Comparison of ENCODE assay signal across 31 cellular contexts in genomic region chr11:100473390-100473740, GRCh38.
"Had no signal": no experiment of that assay in that cellular context is flagged by ENCODE, and none has a peak within 500 bp of the region (broad histone marks: within the 10 kb centered on the region; RNA-seq: fewer than 3 reads in every experiment).

No MANE protein-coding gene starts in this region.

- H3K27ac ChIP-seq: adrenal gland, ascending aorta, body of pancreas, brain microvascular endothelial cell, breast epithelium, cardiac muscle cell had no signal

- DNase-seq: activated effector memory CD4-positive, alpha-beta T cell treated with anti-CD3 and anti-CD28 coated beads, Interleukin-2, amount 50 U/mL, for 16 hours; activated effector memory CD4-positive, alpha-beta T cell treated with Interleukin-2 at 50 U/mL for 16 hours; activated gamma-delta T cell; activated gamma-delta T cell treated with Interleukin-2 at 50 U/mL for 16 hours; activated naive CD4-positive, alpha-beta T cell; activated naive CD4-positive, alpha-beta T cell treated with anti-CD3 and anti-CD28 coated beads for 36 hours; activated naive CD4-positive, alpha-beta T cell treated with anti-CD3 and anti-CD28 coated beads, Interleukin-2, amount 10 ng/mL, durations not matched to agents 7 days and 5 days; activated naive CD4-positive, alpha-beta T cell treated with anti-CD3 and anti-CD28 coated beads, Interleukin-2, amount 50 U/mL, for 16 hours; activated naive CD4-positive, alpha-beta T cell treated with Interleukin-2 at 50 U/mL for 16 hours; activated naive CD8-positive, alpha-beta T cell treated with anti-CD3 and anti-CD28 coated beads for 36 hours; activated naive CD8-positive, alpha-beta T cell treated with anti-CD3 and anti-CD28 coated beads, Interleukin-2, amount 10 ng/mL, durations not matched to agents 7 days and 5 days; activated naive CD8-positive, alpha-beta T cell treated with anti-CD3 and anti-CD28 coated beads, Interleukin-2, amount 50 U/mL, for 24 hours; activated T-cell treated with anti-CD3 and anti-CD28 coated beads, Interleukin-2, amount 50 U/mL, for 24 hours; activated T-cell treated with anti-CD3 and anti-CD28 coated beads, Interleukin-2, amount 50 U/mL, for 4 hours; activated T-cell treated with anti-CD3 and anti-CD28 coated beads, Interleukin-2, amount 50 U/mL, for 48 hours; activated T-cell treated with anti-CD3 and anti-CD28 coated beads, Interleukin-2, amount 50 U/mL, for 72 hours; adrenal gland; amniotic stem cell; amygdala; anterior cingulate cortex; aorta; body of pancreas; brain microvascular endothelial cell; caudate nucleus; central memory CD4-positive, alpha-beta T cell; cerebellar nuclear complex had no signal

- H3K27me3 ChIP-seq: adrenal gland, ascending aorta, body of pancreas, brain microvascular endothelial cell, breast epithelium, cardiac muscle cell had no signal

- H3K36me3 ChIP-seq: adrenal gland, ascending aorta, brain microvascular endothelial cell, breast epithelium, cardiac muscle cell had no signal

- ATAC-seq: activated naive CD4-positive, alpha-beta T cell treated with anti-CD3 and anti-CD28 coated beads, Interleukin-2, amount 50 U/mL, for 72 hours; activated naive CD8-positive, alpha-beta T cell treated with anti-CD3 and anti-CD28 coated beads, Interleukin-2, amount 50 U/mL, for 24 hours; activated T-cell treated with anti-CD3 and anti-CD28 coated beads, Interleukin-2, amount 50 U/mL, for 4 hours; activated T-cell treated with anti-CD3 and anti-CD28 coated beads, Interleukin-2, amount 50 U/mL, for 72 hours; activated T-helper 17 cell treated with anti-CD3 and anti-CD28 coated beads, Interleukin-2, amount 50 U/mL, for 72 hours; body of pancreas had no signal

- H3K4me3 ChIP-seq: adrenal gland, ascending aorta, body of pancreas, breast epithelium, cardiac muscle cell had no signal

- H3K9me3 ChIP-seq: adrenal gland, ascending aorta, body of pancreas, breast epithelium had no signal
